Comparison of ENCODE assay signal across 8 cellular contexts in genomic region chr19:40348125-40348913, GRCh38.
DNase-seq lines count a peak whose midpoint lies in the region; ATAC-seq lines count a peak whose summit lies in the region.

TSS of gene C19orf47 (minus strand) at chr19:40348397. CDS start at chr19:40341857, 6,540 bp downstream.
TSS of gene PLD3 (plus strand) at chr19:40348695. CDS start at chr19:40366484, 17,789 bp downstream.

- DNase-seq in AG08396 (ENCODE audit: low spot score) (peak; percentile 100), NCI-H345 treated with DMSO at 0.1 percent for 48 hours (lab: John Stamatoyannopoulos, UW; ENCODE audit: unreplicated experiment) (peak; percentile 100), inferior parietal cortex (ENCODE audit: extremely low spot score) (peak; percentile 98)
- DNase-seq in activated CD4-positive, CD25-positive, alpha-beta regulatory T cell (lab: John Stamatoyannopoulos, UW) = peak; percentile 96 to 98 (median 98)
- DNase-seq in central memory CD4-positive, alpha-beta T cell = peak; percentile 99
- peak; percentile 97 for DNase-seq in stimulated activated CD4-positive, alpha-beta T cell treated with anti-CD3 and anti-CD28 coated beads, Interleukin-12 subunit alpha, Interleukin-12 subunit beta, amount 100 ng/mL, for 24 hours (ENCODE audit: low read depth in 2 of 2)

- peak; percentile 93 for ATAC-seq in GM19023 (IDR thresholded peaks at IDR 0.05; ENCODE audit: unreplicated experiment)
- ATAC-seq in HG03280 (IDR thresholded peaks at IDR 0.05; ENCODE audit: unreplicated experiment) = peak; percentile 95

Comparison
In these comparisons a context has a peak if more than half of its experiments do, and no peak if none do; other contexts are left out.
1. Peak in every context shown above with its lines: DNase-seq and ATAC-seq.